In the genomic region with DNA sequence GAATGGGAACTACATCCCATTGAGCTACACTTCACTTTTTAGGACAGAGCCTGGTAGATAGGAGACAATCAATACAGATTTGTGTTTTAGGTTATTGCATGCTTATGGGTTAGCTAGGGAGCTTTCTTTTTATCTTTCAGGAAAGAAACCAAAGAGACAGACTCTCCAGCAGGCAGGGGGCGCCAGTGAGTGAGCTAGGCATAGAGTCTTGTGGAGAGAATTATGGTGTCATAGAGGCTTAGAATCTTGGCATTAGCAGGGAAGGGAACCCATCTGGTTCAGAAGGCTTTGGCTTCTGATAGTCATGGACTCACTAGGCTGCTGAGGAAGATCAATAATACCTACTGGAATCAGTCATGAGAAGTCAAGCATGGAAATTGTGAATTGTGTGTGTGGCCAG, we compare ENCODE assay signal across 9 cellular contexts.
DNase-seq lines count a peak whose midpoint lies in the region; ATAC-seq and TF ChIP-seq lines count a peak whose summit lies in the region.
"Had no signal": no experiment of that assay in that cellular context is flagged by ENCODE, and none has a peak within 500 bp of the region (broad histone marks: within the 10 kb centered on the region; RNA-seq: fewer than 3 reads in every experiment).

A gene with protein sequence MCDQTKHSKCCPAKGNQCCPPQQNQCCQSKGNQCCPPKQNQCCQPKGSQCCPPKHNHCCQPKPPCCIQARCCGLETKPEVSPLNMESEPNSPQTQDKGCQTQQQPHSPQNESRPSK (plus strand): TSS at position 281 of the 400 bp plus-strand sequence. CDS start 6,101 bp downstream, outside the sequence.

- no peaks in the 10 kb centered on the region for H3K36me3 ChIP-seq in OCI-LY3 (replicated peaks; ENCODE audit: low read depth, low read length)

- CTCF ChIA-PET in GM10248 (lab: Yijun Ruan, JAX), result interaction anchor here (0.8 to 2.5 kb wide), 14 partner anchors 8 to 352 kb away, joined by 3 to 15 read pairs (median 6); a partner anchor contains a TSS

- H3K4me2 ChIP-seq in OCI-LY3 (ENCODE audit: low read length), result no peak within 1 kb of the TSS

- H3K27ac ChIP-seq in OCI-LY3 (ENCODE audit: low read length), result no peak within 1 kb of the TSS

- H3K9me3 ChIP-seq in OCI-LY3 (ENCODE audit: insufficient read depth, low read length), result no peaks in the 10 kb centered on the region

- peaks cover 33% of the 10 kb centered on the region for H3K27me3 ChIP-seq in OCI-LY3 (ENCODE audit: low read depth, low read length)

- TF ChIP-seq CTCF in GM10248 (IDR thresholded peaks at IDR 0.05; ENCODE audit: control extremely low read depth, extremely low read depth, low read depth, missing control alignments) (peak; percentile 4), OCI-LY3 (IDR thresholded peaks at IDR 0.05; ENCODE audit: low read depth, low read length) (peak; percentile 63), fibroblast of pulmonary artery (IDR thresholded peaks at IDR 0.05; ENCODE audit: low read length, missing control alignments) (peak; percentile 2)

- H4K20me1 ChIP-seq in OCI-LY3 (ENCODE audit: insufficient read depth, low read length), result no peaks in the 10 kb centered on the region

- DNase-seq in ACHN, result peak; percentile 26
- no peak for DNase-seq in GM10248 (ENCODE audit: extremely low spot score)
- DNase-seq in fibroblast of pulmonary artery (ENCODE audit: low read depth), result no peak
- no peak for DNase-seq in NCI-H1105 treated with DMSO at 0.1 percent for 48 hours (lab: John Stamatoyannopoulos, UW)
- DNase-seq in UCSD-AML1 (lab: John Stamatoyannopoulos, UW; ENCODE audit: unreplicated experiment), result no peak
- DNase-seq in nucleus accumbens (lab: John Stamatoyannopoulos, UW), result no peak
- DNase-seq: naive B cell had no signal

- H3K4me1 ChIP-seq in OCI-LY3 (ENCODE audit: low read length), result no peaks in the 10 kb centered on the region

- in situ Hi-C loops in ACHN (cut with HindIII; ENCODE audit: low pct_ligation_motif_present, low pct_unique_long_range_greater_than_20kb, low sequenced_read_pairs), result no loop called here

- no peak within 1 kb of the TSS for H2AFZ ChIP-seq in OCI-LY3 (ENCODE audit: low read depth, low read length)

- POLR2A ChIA-PET in GM10248 (lab: Yijun Ruan, JAX), result no interaction called here

- no peak within 1 kb of the TSS for H3K9ac ChIP-seq in OCI-LY3 (ENCODE audit: low read length)

- H3K4me3 ChIP-seq in OCI-LY3 (ENCODE audit: low read length) (no peak within 1 kb of the TSS), fibroblast of pulmonary artery (replicated peaks; ENCODE audit: low read depth, low read length) (no peak within 1 kb of the TSS)

- H3K79me2 ChIP-seq in OCI-LY3 (ENCODE audit: low read length), result no peaks in the 10 kb centered on the region

- no peak for ATAC-seq in HG03025 (IDR thresholded peaks at IDR 0.05; ENCODE audit: low FRiP score, unreplicated experiment)

Comparison
In these comparisons a context has a peak if more than half of its experiments do, and no peak if none do; other contexts are left out.
1. CTCF ChIP-seq: peak in every context shown above with its lines; median percentile 63 in OCI-LY3; 4 in GM10248; 2 in fibroblast of pulmonary artery.